1 cellular context compared by ENCODE assay signal in genomic region chr7:137953692-137954470, GRCh38.
TF ChIP-seq lines count a peak whose summit lies in the region.

No MANE protein-coding gene starts in this region.

TF ChIP-seq in K562, 482 proteins besides CTCF, POLR2A, EP300 and RAD21 (continued from another document and continues in another):
- TF ChIP-seq, protein P1, sequence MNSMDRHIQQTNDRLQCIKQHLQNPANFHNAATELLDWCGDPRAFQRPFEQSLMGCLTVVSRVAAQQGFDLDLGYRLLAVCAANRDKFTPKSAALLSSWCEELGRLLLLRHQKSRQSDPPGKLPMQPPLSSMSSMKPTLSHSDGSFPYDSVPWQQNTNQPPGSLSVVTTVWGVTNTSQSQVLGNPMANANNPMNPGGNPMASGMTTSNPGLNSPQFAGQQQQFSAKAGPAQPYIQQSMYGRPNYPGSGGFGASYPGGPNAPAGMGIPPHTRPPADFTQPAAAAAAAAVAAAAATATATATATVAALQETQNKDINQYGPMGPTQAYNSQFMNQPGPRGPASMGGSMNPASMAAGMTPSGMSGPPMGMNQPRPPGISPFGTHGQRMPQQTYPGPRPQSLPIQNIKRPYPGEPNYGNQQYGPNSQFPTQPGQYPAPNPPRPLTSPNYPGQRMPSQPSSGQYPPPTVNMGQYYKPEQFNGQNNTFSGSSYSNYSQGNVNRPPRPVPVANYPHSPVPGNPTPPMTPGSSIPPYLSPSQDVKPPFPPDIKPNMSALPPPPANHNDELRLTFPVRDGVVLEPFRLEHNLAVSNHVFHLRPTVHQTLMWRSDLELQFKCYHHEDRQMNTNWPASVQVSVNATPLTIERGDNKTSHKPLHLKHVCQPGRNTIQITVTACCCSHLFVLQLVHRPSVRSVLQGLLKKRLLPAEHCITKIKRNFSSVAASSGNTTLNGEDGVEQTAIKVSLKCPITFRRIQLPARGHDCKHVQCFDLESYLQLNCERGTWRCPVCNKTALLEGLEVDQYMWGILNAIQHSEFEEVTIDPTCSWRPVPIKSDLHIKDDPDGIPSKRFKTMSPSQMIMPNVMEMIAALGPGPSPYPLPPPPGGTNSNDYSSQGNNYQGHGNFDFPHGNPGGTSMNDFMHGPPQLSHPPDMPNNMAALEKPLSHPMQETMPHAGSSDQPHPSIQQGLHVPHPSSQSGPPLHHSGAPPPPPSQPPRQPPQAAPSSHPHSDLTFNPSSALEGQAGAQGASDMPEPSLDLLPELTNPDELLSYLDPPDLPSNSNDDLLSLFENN (IDR thresholded peaks at IDR 0.05; ENCODE audit: low read depth in 2 of 2, low read length in 2 of 2): 0 out of 4 replicates have a peak, but pooled peaks of 1 of the 2 experiments have one; percentile 41
- TF ChIP-seq C11orf30 (IDR thresholded peaks at IDR 0.05; ENCODE audit: low read depth): no peak
- no peak for TF ChIP-seq SRSF7 (optimal IDR thresholded peaks at IDR 0.05; ENCODE audit: low read depth, low read length)
- TF ChIP-seq CHD4 (IDR thresholded peaks at IDR 0.05; ENCODE audit: insufficient read depth, insufficient replicate concordance, low read depth, low read length, poor library complexity, severe bottlenecking): no peak
- no peak for TF ChIP-seq MCM3 (IDR thresholded peaks at IDR 0.05)
- TF ChIP-seq MGA (IDR thresholded peaks at IDR 0.05): no peak
- no peak for TF ChIP-seq TBP (optimal IDR thresholded peaks at IDR 0.05; ENCODE audit: low read depth, low read length)
- TF ChIP-seq BCLAF1 (IDR thresholded peaks at IDR 0.05; ENCODE audit: borderline replicate concordance in 1 of 2, control insufficient read depth in 1 of 2, low read depth in 2 of 2, low read length in 1 of 2): no peak
- no peak for TF ChIP-seq MYC (IDR thresholded peaks at IDR 0.05; ENCODE audit: low read depth, low read length)
- no peak for TF ChIP-seq MYC (CRISPR knock-in tag; IDR thresholded peaks at IDR 0.05; ENCODE audit: borderline replicate concordance, low read depth)
- TF ChIP-seq, protein P2, sequence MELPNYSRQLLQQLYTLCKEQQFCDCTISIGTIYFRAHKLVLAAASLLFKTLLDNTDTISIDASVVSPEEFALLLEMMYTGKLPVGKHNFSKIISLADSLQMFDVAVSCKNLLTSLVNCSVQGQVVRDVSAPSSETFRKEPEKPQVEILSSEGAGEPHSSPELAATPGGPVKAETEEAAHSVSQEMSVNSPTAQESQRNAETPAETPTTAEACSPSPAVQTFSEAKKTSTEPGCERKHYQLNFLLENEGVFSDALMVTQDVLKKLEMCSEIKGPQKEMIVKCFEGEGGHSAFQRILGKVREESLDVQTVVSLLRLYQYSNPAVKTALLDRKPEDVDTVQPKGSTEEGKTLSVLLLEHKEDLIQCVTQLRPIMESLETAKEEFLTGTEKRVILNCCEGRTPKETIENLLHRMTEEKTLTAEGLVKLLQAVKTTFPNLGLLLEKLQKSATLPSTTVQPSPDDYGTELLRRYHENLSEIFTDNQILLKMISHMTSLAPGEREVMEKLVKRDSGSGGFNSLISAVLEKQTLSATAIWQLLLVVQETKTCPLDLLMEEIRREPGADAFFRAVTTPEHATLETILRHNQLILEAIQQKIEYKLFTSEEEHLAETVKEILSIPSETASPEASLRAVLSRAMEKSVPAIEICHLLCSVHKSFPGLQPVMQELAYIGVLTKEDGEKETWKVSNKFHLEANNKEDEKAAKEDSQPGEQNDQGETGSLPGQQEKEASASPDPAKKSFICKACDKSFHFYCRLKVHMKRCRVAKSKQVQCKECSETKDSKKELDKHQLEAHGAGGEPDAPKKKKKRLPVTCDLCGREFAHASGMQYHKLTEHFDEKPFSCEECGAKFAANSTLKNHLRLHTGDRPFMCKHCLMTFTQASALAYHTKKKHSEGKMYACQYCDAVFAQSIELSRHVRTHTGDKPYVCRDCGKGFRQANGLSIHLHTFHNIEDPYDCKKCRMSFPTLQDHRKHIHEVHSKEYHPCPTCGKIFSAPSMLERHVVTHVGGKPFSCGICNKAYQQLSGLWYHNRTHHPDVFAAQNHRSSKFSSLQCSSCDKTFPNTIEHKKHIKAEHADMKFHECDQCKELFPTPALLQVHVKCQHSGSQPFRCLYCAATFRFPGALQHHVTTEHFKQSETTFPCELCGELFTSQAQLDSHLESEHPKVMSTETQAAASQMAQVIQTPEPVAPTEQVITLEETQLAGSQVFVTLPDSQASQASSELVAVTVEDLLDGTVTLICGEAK (IDR thresholded peaks at IDR 0.05): no peak
- TF ChIP-seq, protein P2 (CRISPR knock-in tag; IDR thresholded peaks at IDR 0.05): no peak
- no peak for TF ChIP-seq HNRNPH1 (optimal IDR thresholded peaks at IDR 0.05; ENCODE audit: low read depth, low read length)
- peak; percentile 65 for TF ChIP-seq SMARCE1 (IDR thresholded peaks at IDR 0.05)
- TF ChIP-seq, protein P3, sequence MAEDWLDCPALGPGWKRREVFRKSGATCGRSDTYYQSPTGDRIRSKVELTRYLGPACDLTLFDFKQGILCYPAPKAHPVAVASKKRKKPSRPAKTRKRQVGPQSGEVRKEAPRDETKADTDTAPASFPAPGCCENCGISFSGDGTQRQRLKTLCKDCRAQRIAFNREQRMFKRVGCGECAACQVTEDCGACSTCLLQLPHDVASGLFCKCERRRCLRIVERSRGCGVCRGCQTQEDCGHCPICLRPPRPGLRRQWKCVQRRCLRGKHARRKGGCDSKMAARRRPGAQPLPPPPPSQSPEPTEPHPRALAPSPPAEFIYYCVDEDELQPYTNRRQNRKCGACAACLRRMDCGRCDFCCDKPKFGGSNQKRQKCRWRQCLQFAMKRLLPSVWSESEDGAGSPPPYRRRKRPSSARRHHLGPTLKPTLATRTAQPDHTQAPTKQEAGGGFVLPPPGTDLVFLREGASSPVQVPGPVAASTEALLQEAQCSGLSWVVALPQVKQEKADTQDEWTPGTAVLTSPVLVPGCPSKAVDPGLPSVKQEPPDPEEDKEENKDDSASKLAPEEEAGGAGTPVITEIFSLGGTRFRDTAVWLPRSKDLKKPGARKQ (CRISPR knock-in tag; IDR thresholded peaks at IDR 0.05): no peak
- no peak for TF ChIP-seq CHCHD3 (CRISPR knock-in tag; IDR thresholded peaks at IDR 0.05)
- no peak for TF ChIP-seq NFATC3 (IDR thresholded peaks at IDR 0.05)
- TF ChIP-seq E2F3 (CRISPR knock-in tag; IDR thresholded peaks at IDR 0.05): no peak
- 0 out of 2 replicates have a peak, but pooled peaks have one; percentile 26 for TF ChIP-seq JUN (IDR thresholded peaks at IDR 0.05; ENCODE audit: borderline replicate concordance, low read depth, low read length)
- 0 out of 2 replicates have a peak, but pooled peaks have one; percentile 47 for TF ChIP-seq JUN (CRISPR knock-in tag; IDR thresholded peaks at IDR 0.05; ENCODE audit: borderline replicate concordance)
- TF ChIP-seq ZNF347 (CRISPR knock-in tag; IDR thresholded peaks at IDR 0.05; ENCODE audit: low read depth): no peak
